8 cellular contexts compared by ENCODE assay signal in the genomic region with DNA sequence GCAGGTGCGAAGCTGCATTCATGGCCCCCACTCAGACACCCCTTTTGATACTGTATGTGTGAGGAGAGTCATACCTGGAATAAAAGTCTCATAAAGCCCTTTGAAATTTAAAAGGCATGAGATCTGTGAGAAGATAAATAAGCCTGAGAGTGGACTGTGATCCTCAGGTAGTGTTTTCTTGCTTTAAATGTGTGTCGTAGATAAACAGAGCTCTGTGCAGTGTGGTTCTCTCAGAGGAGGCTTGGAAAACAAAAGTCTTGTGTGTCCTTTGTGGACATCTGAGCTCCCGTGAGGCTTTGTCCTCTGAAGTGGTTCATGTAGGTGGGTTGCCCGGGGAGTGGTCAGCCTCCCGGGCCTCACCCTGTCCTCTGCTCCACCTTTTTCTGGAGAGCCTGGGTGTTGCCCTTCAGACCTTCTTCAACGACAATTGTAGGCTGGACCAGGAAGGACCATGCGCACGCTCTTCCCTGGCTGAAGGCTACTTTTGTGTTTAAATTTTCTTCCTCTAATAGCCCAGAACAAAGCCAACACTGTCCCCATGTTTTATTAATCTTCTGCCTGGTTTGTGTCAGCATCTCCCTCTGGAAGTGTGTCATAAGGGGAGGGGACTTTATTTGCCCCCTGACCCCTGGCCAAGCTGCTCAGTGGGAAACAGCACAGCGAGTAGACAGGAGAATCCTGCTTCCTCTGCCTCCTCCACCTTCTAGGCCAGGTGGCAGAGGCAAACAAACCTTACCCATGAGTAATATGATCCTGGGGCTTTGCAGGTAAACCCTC.
DNase-seq lines count a peak whose midpoint lies in the region; ATAC-seq and TF ChIP-seq lines count a peak whose summit lies in the region.

No MANE protein-coding gene starts in this region.

- no peak for TF ChIP-seq CTCF in GM13977 (IDR thresholded peaks at IDR 0.05; ENCODE audit: extremely low read depth, insufficient read depth, missing control alignments)

- peak overlapping the region; percentile 41 for H3K27ac ChIP-seq in epithelial cell of prostate

- no peak for ATAC-seq in stimulated activated naive B cell treated with anti-CD40 and anti-IgM and Interleukin-4, amounts not matched to agents 10 μg/mL and 1 μg/mL and 100 μg/mL, for 72 hours (replicated peaks)

- in situ Hi-C loops in GM13977 (cut with MboI; ENCODE audit: low pct_unique_long_range_greater_than_20kb, low sequenced_read_pairs, unreplicated experiment): no loop called here

- H3K27ac Mint-ChIP-seq in stimulated activated naive B cell treated with anti-CD40 and anti-IgM and Interleukin-4, amounts not matched to agents 10 μg/mL and 1 μg/mL and 100 μg/mL, for 72 hours: peak overlapping the region; percentile 80

- H3K9me3 Mint-ChIP-seq in stimulated activated naive B cell treated with anti-CD40 and anti-IgM and Interleukin-4, amounts not matched to agents 10 μg/mL and 1 μg/mL and 100 μg/mL, for 72 hours: no peaks in the 10 kb centered on the region

- no peaks in the 10 kb centered on the region for H3K27me3 Mint-ChIP-seq in stimulated activated naive B cell treated with anti-CD40 and anti-IgM and Interleukin-4, amounts not matched to agents 10 μg/mL and 1 μg/mL and 100 μg/mL, for 72 hours

- H3K4me1 Mint-ChIP-seq in stimulated activated naive B cell treated with anti-CD40 and anti-IgM and Interleukin-4, amounts not matched to agents 10 μg/mL and 1 μg/mL and 100 μg/mL, for 72 hours: peaks cover 32 to 50% of the 10 kb centered on the region in 2 donors

- peak; percentile 62 for DNase-seq in NCI-H82 (lab: John Stamatoyannopoulos, UW)
- DNase-seq in NCI-H82 treated with DMSO at 0.1 percent for 48 hours (lab: John Stamatoyannopoulos, UW; ENCODE audit: unreplicated experiment): no peak
- DNase-seq in NCI-H526 treated with DMSO at 0.1 percent for 48 hours (lab: John Stamatoyannopoulos, UW): peak; percentile 80
- DNase-seq in epithelial cell of prostate (ENCODE audit: low read depth, low spot score): no peak
- no peak for DNase-seq in stimulated activated naive B cell treated with anti-CD40 and anti-IgM and Interleukin-4, amounts not matched to agents 10 μg/mL and 1 μg/mL and 100 μg/mL, for 72 hours
- no peak for DNase-seq in stimulated activated CD4-positive, alpha-beta T cell treated with anti-CD3 and anti-CD28 coated beads, Interleukin-15, amount 100 ng/mL, for 24 hours
- no peak for DNase-seq in GM13977 (ENCODE audit: low spot score)
- no peak for DNase-seq in stimulated activated CD4-positive, alpha-beta T cell treated with anti-CD3 and anti-CD28 coated beads, Interleukin-2, amount 100 ng/mL, for 24 hours

- H3K36me3 Mint-ChIP-seq in stimulated activated naive B cell treated with anti-CD40 and anti-IgM and Interleukin-4, amounts not matched to agents 10 μg/mL and 1 μg/mL and 100 μg/mL, for 72 hours: peaks cover 26 to 45% of the 10 kb centered on the region in 2 donors

- H3K4me3 Mint-ChIP-seq in stimulated activated naive B cell treated with anti-CD40 and anti-IgM and Interleukin-4, amounts not matched to agents 10 μg/mL and 1 μg/mL and 100 μg/mL, for 72 hours: peak overlapping the region in 1 of 2 donors; percentile 22

Comparison
In these comparisons a context has a peak if more than half of its experiments do, and no peak if none do; other contexts are left out.
1. DNase-seq: peak in NCI-H82 (single experiment) and NCI-H526 treated with DMSO at 0.1 percent for 48 hours (single experiment); none in NCI-H82 treated with DMSO at 0.1 percent for 48 hours (single experiment), epithelial cell of prostate (single experiment), stimulated activated naive B cell treated with anti-CD40 and anti-IgM and Interleukin-4, amounts not matched to agents 10 μg/mL and 1 μg/mL and 100 μg/mL, for 72 hours (single experiment), stimulated activated CD4-positive, alpha-beta T cell treated with anti-CD3 and anti-CD28 coated beads, Interleukin-15, amount 100 ng/mL, for 24 hours (single experiment), GM13977 (single experiment) and stimulated activated CD4-positive, alpha-beta T cell treated with anti-CD3 and anti-CD28 coated beads, Interleukin-2, amount 100 ng/mL, for 24 hours (0 of 2).